Comparison of ENCODE assay signal across 14 cellular contexts in the genomic region with DNA sequence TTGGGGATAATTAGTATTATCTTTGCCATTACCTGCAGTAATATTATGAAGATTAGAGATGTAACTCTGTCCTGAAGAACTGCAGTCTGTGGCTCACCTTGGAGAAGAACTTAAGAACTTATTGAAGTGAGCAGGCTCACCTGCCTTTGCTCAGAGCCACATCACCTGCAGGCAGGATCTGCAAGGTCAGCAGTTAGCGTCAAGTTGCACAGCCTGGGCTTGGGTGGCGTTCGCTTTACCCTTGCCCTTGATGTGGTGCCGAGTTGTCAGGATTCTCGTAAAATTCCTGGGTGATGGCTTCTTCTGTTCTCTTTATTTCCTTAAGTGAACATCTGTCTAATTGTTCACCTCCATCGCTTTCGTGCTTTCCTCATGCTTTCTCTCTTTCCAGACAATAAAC.
A peak's percentile ranks its signal among the peaks of the same experiment; 100 is the strongest.
DNase-seq lines count a peak whose midpoint lies in the region; ATAC-seq, FAIRE-seq and TF ChIP-seq lines count a peak whose summit lies in the region.
"Had no signal": no experiment of that assay in that cellular context is flagged by ENCODE, and none has a peak within 500 bp of the region (broad histone marks: within the 10 kb centered on the region; RNA-seq: fewer than 3 reads in every experiment).

No MANE protein-coding gene starts in this region.

- no peaks in the 10 kb centered on the region for H3K9me2 ChIP-seq in GM23338 (ENCODE audit: insufficient read depth)
- H3K9me2 ChIP-seq in GM23248 (ENCODE audit: insufficient read depth), result no peaks in the 10 kb centered on the region

- TF ChIP-seq POLR2A in A549 (IDR thresholded peaks at IDR 0.05; ENCODE audit: low read length), result no peak
- no peak for TF ChIP-seq POLR2A in endothelial cell of umbilical vein (IDR thresholded peaks at IDR 0.05; ENCODE audit: low read depth, low read length)

- dilution Hi-C loops in endothelial cell of umbilical vein (cut with MboI; ENCODE audit: extremely low pct_ligation_motif_present, low sequenced_read_pairs), result no loop called here

- H3K36me3 ChIP-seq in GM23338 (ENCODE audit: insufficient read depth) (no peaks in the 10 kb centered on the region), endothelial cell of umbilical vein (ENCODE audit: control insufficient read depth in 2 of 2, extremely low read depth in 1 of 2, insufficient read depth in 2 of 2, low read length in 2 of 2) (no peaks in the 10 kb centered on the region), GM23248 (ENCODE audit: low read depth) (no peaks in the 10 kb centered on the region)

- no peak for TF ChIP-seq EP300 in A549 (IDR thresholded peaks at IDR 0.05)

- H3K9ac ChIP-seq in endothelial cell of umbilical vein (replicated peaks; ENCODE audit: extremely low read depth, insufficient read depth, low read length) (no peak overlapping the region), GM23248 (no peak overlapping the region)

- H3K27ac ChIP-seq in A549 (no peak overlapping the region), GM23338 (ENCODE audit: low read depth) (no peak overlapping the region), endothelial cell of umbilical vein (ENCODE audit: insufficient read depth, low read depth, low read length) (no peak overlapping the region), GM23248 (no peak overlapping the region)

- H3K9me1 ChIP-seq in endothelial cell of umbilical vein (replicated peaks; ENCODE audit: control insufficient read depth, extremely low read depth, insufficient read depth, low read length), result no peaks in the 10 kb centered on the region

- no peaks in the 10 kb centered on the region for H3K4me1 ChIP-seq in A549
- no peaks in the 10 kb centered on the region for H3K4me1 ChIP-seq in GM23338 (ENCODE audit: insufficient read depth)
- no peaks in the 10 kb centered on the region for H3K4me1 ChIP-seq in endothelial cell of umbilical vein (ENCODE audit: control insufficient read depth, extremely low read depth, insufficient read depth, low read length)
- H3K4me1 ChIP-seq in GM23248 (ENCODE audit: insufficient read depth), result no peaks in the 10 kb centered on the region

- ATAC-seq in A549 (no peak), GM23338 (peak; percentile 50)

- in situ Hi-C loops in GM23248 (cut with MboI), result no loop called here

- H3K4me3 ChIP-seq in A549 (no peak overlapping the region), GM23338 (no peak overlapping the region), endothelial cell of umbilical vein (replicated peaks in 1 of 3; ENCODE audit: insufficient read depth in 1 of 3, low read depth in 1 of 3, low read length in 3 of 3) (no peak overlapping the region), GM23248 (no peak overlapping the region)

- H3K36me3 Mint-ChIP-seq in GM23338 (ENCODE audit: low read depth), result no peaks in the 10 kb centered on the region
- H3K36me3 Mint-ChIP-seq: CD4-positive, CD25-positive, alpha-beta regulatory T cell had no signal

- BruUV-seq in endothelial cell of umbilical vein (replicated peaks; lab: Mats Ljungman, UMichigan), result no TSS peak

- TF ChIP-seq CTCF in A549 (IDR thresholded peaks at IDR 0.05) (no peak), GM23338 (conservative IDR thresholded peaks at IDR 0.05; ENCODE audit: low read depth in 2 of 2) (no peak), endothelial cell of umbilical vein (IDR thresholded peaks at IDR 0.05; ENCODE audit: extremely low read depth in 1 of 2, insufficient read depth in 1 of 2, low read depth in 1 of 2, low read length in 2 of 2) (no peak)

- no peak overlapping the region for H3K27ac Mint-ChIP-seq in GM23338
- H3K27ac Mint-ChIP-seq: CD4-positive, CD25-positive, alpha-beta regulatory T cell; HFFc6 had no signal

- H3K9me3 Mint-ChIP-seq in GM23338, result no peaks in the 10 kb centered on the region
- H3K9me3 Mint-ChIP-seq: CD4-positive, CD25-positive, alpha-beta regulatory T cell had no signal

- FAIRE-seq in A549 (lab: Jason Lieb, UNC), result no peak
- no peak for FAIRE-seq in endothelial cell of umbilical vein (lab: Jason Lieb, UNC)

- peaks cover 1% of the 10 kb centered on the region for H3K27me3 Mint-ChIP-seq in GM23338 (ENCODE audit: insufficient read depth, low read depth, poor library complexity)
- H3K27me3 Mint-ChIP-seq: CD4-positive, CD25-positive, alpha-beta regulatory T cell had no signal

- H3F3A ChIP-seq in GM23338 (replicated peaks; ENCODE audit: low read depth), result no peaks in the 10 kb centered on the region
- H3F3A ChIP-seq in GM23248 (ENCODE audit: insufficient read depth), result no peaks in the 10 kb centered on the region

- no peak for TF ChIP-seq RAD21 in A549 (conservative IDR thresholded peaks at IDR 0.05 in 1 of 2, IDR thresholded peaks at IDR 0.05 in 1 of 2)

- no peaks in the 10 kb centered on the region for H3K79me2 ChIP-seq in GM23338 (replicated peaks; ENCODE audit: insufficient read depth)
- H3K79me2 ChIP-seq in endothelial cell of umbilical vein (ENCODE audit: control insufficient read depth, insufficient read depth, low read length), result no peaks in the 10 kb centered on the region
- H3K79me2 ChIP-seq in GM23248 (ENCODE audit: insufficient read depth), result no peaks in the 10 kb centered on the region

- WGBS in A549 (ENCODE audit: missing lambda C conversion rate), result 73% methylated on average over 7 of the region's 7 CpGs
- 51 to 60% methylated on average over 7 of the region's 7 CpGs for WGBS in GM23248 (ENCODE audit: low coverage in 1 of 2, low lambda C conversion rate in 2 of 2, missing lambda C conversion rate in 2 of 2), 2 experiments

- CTCF ChIA-PET in A549 (lab: Yijun Ruan, JAX), result no interaction called here
- CTCF ChIA-PET in endothelial cell of umbilical vein (lab: Charles Lee), result no interaction called here

- no peak overlapping the region for H3K4me3 Mint-ChIP-seq in GM23338
- H3K4me3 Mint-ChIP-seq: CD4-positive, CD25-positive, alpha-beta regulatory T cell; HFFc6 had no signal

- H4K20me1 ChIP-seq in GM23338 (replicated peaks; ENCODE audit: insufficient read depth) (no peaks in the 10 kb centered on the region), endothelial cell of umbilical vein (replicated peaks; ENCODE audit: control insufficient read depth, extremely low read depth, insufficient read depth, low read length) (no peaks in the 10 kb centered on the region), GM23248 (ENCODE audit: insufficient read depth) (no peaks in the 10 kb centered on the region)

- DNase-seq in A549 (ENCODE audit: low read depth in 1 of 2, low spot score in 1 of 2), result no peak
- peak; percentile 12 for DNase-seq in GM23338 (ENCODE audit: low spot score)
- DNase-seq in NCI-H526 treated with DMSO at 0.1 percent for 48 hours (lab: John Stamatoyannopoulos, UW), result peak; percentile 65
- peak; percentile 0 for DNase-seq in endothelial cell of umbilical vein (ENCODE audit: low read depth, low spot score)
- DNase-seq in stimulated activated CD4-positive, alpha-beta T cell treated with anti-CD3 and anti-CD28 coated beads, Interleukin-12 subunit alpha, Interleukin-12 subunit beta, amount 100 ng/mL, for 4 hours, result no peak
- DNase-seq in SKM-1 treated with dmso at 0.1 percent for 144 hours (lab: John Stamatoyannopoulos, UW; ENCODE audit: unreplicated experiment), result no peak
- DNase-seq in GM23248, result no peak
- no peak for DNase-seq in kidney glomerular epithelial cell (lab: John Stamatoyannopoulos, UW)
- DNase-seq: Calu3; CD4-positive, CD25-positive, alpha-beta regulatory T cell; HFFc6; NCI-H146; NCI-H2081 treated with DMSO at 0.1 percent for 48 hours; Right ventricle myocardium superior had no signal

- no peak overlapping the region for H3K4me2 ChIP-seq in A549
- H3K4me2 ChIP-seq in GM23338, result no peak overlapping the region
- H3K4me2 ChIP-seq in endothelial cell of umbilical vein (ENCODE audit: insufficient read depth, low read length), result no peak overlapping the region
- no peak overlapping the region for H3K4me2 ChIP-seq in GM23248 (ENCODE audit: unreplicated experiment)

- intact Hi-C loops in endothelial cell of umbilical vein (cut with micrococcal nuclease), result no loop called here

- POLR2A ChIA-PET in A549 (lab: Yijun Ruan, JAX), result no interaction called here
- POLR2A ChIA-PET in endothelial cell of umbilical vein (lab: Charles Lee), result interaction anchor here (0.6 kb wide), 1 partner anchor 199 kb away, joined by 7 read pairs; no protein-coding TSS in a partner anchor

- H3K27me3 ChIP-seq in GM23338 (ENCODE audit: insufficient read depth) (no peaks in the 10 kb centered on the region), endothelial cell of umbilical vein (ENCODE audit: control insufficient read depth in 2 of 2, insufficient read depth in 2 of 2, low read length in 2 of 2) (no peaks in the 10 kb centered on the region), GM23248 (replicated peaks; ENCODE audit: insufficient read depth) (no peaks in the 10 kb centered on the region)

- no peak overlapping the region for H2AFZ ChIP-seq in GM23338
- H2AFZ ChIP-seq in endothelial cell of umbilical vein (ENCODE audit: low read depth, low read length), result no peak overlapping the region
- no peak overlapping the region for H2AFZ ChIP-seq in GM23248

- H3K9me3 ChIP-seq in A549 (no peaks in the 10 kb centered on the region), endothelial cell of umbilical vein (replicated peaks; ENCODE audit: control insufficient read depth, insufficient read depth, low read length) (no peaks in the 10 kb centered on the region), GM23248 (ENCODE audit: low read depth) (no peaks in the 10 kb centered on the region)

- H3K4me1 Mint-ChIP-seq in GM23338, result no peaks in the 10 kb centered on the region
- H3K4me1 Mint-ChIP-seq: CD4-positive, CD25-positive, alpha-beta regulatory T cell had no signal

TF ChIP-seq in A549, 52 proteins besides CTCF, POLR2A, EP300 and RAD21 (continues in another document):
- TF ChIP-seq CBX8 (IDR thresholded peaks at IDR 0.05) (no peak), POLR2AphosphoS2 (conservative IDR thresholded peaks at IDR 0.05; ENCODE audit: low read length) (no peak)

TF ChIP-seq in GM23338, 12 proteins besides CTCF, POLR2A, EP300 and RAD21 (continues in another document):
- TF ChIP-seq STAT1 (IDR thresholded peaks at IDR 0.05; ENCODE audit: unreplicated experiment) (no peak), EZH2 (IDR thresholded peaks at IDR 0.05; ENCODE audit: low read depth, unreplicated experiment) (no peak), JUNB (IDR thresholded peaks at IDR 0.05; ENCODE audit: unreplicated experiment) (no peak)

TF ChIP-seq in endothelial cell of umbilical vein, 7 proteins besides CTCF, POLR2A, EP300 and RAD21 (continues in another document):
- TF ChIP-seq POLR2AphosphoS5 (IDR thresholded peaks at IDR 0.05; ENCODE audit: insufficient read depth, low read depth, low read length) (no peak), MYC (IDR thresholded peaks at IDR 0.05; ENCODE audit: low read depth, low read length) (no peak), FOS (IDR thresholded peaks at IDR 0.05; ENCODE audit: borderline replicate concordance, insufficient read depth, low read length) (no peak), GATA2 (IDR thresholded peaks at IDR 0.05; ENCODE audit: insufficient read depth, insufficient read length, low read depth, low read length) (no peak), EZH2 (IDR thresholded peaks at IDR 0.05; ENCODE audit: borderline replicate concordance, low read depth, low read length, severe bottlenecking) (no peak)
- TF ChIP-seq, protein P1, sequence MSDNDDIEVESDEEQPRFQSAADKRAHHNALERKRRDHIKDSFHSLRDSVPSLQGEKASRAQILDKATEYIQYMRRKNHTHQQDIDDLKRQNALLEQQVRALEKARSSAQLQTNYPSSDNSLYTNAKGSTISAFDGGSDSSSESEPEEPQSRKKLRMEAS (IDR thresholded peaks at IDR 0.05; ENCODE audit: insufficient read depth, insufficient read length), result no peak

Comparison
In these comparisons a context has a peak if more than half of its experiments do, and no peak if none do; other contexts are left out.
1. DNase-seq: peak in GM23338 (single experiment), NCI-H526 treated with DMSO at 0.1 percent for 48 hours (single experiment) and endothelial cell of umbilical vein (single experiment); none in A549 (0 of 2), stimulated activated CD4-positive, alpha-beta T cell treated with anti-CD3 and anti-CD28 coated beads, Interleukin-12 subunit alpha, Interleukin-12 subunit beta, amount 100 ng/mL, for 4 hours (single experiment), SKM-1 treated with dmso at 0.1 percent for 144 hours (single experiment), GM23248 (single experiment) and kidney glomerular epithelial cell (single experiment).